In genomic region chr4:10163296-10163695, GRCh38 we compare ENCODE assay signal across 17 cellular contexts. TPM values are rescaled to one million over a fixed set of nuclear protein-coding genes. Genes with fewer than 3 reads are reported as not detected.
DNase-seq lines count a peak whose midpoint lies in the region; ATAC-seq and TF ChIP-seq lines count a peak whose summit lies in the region.
"Had no signal": no experiment of that assay in that cellular context is flagged by ENCODE, and none has a peak within 500 bp of the region (broad histone marks: within the 10 kb centered on the region; RNA-seq: fewer than 3 reads in every experiment).

No MANE protein-coding gene starts in this region.

- H3K18ac ChIP-seq in trophoblast cell (ENCODE audit: low read length) = peak overlapping the region; percentile 47

- peak overlapping the region; percentile 87 for H4K91ac ChIP-seq in trophoblast cell (ENCODE audit: low read depth, low read length)

- H3K27ac Mint-ChIP-seq in activated CD8-positive, alpha-beta T cell treated with anti-CD3 and anti-CD28 coated beads, Interleukin-2, amount 10 ng/mL, durations not matched to agents 7 days and 5 days = peak overlapping the region; percentile 30
- H3K27ac Mint-ChIP-seq in activated CD8-positive, alpha-beta T cell treated with anti-CD3 and anti-CD28 coated beads for 36 hours = no peak overlapping the region
- H3K27ac Mint-ChIP-seq: IgD-negative memory B cell had no signal

- H3K27ac ChIP-seq in BLaER1 = no peak overlapping the region
- no peak overlapping the region for H3K27ac ChIP-seq in trophoblast cell (ENCODE audit: low read depth, low read length)

- H2BK120ac ChIP-seq in trophoblast cell (ENCODE audit: insufficient read depth, low read length, poor library complexity) = peak overlapping the region; percentile 63

- peak overlapping the region; percentile 31 for H4K8ac ChIP-seq in trophoblast cell (ENCODE audit: low read depth, low read length)

- intact Hi-C loops in activated CD8-positive, alpha-beta T cell treated with anti-CD3 and anti-CD28 coated beads for 36 hours (cut with micrococcal nuclease) = loop anchor here (5.0 kb wide), 1 partner anchor 384 kb away; no protein-coding TSS in a partner anchor

- H2BK12ac ChIP-seq in trophoblast cell (ENCODE audit: low read length) = peak overlapping the region; percentile 25

- H2AK5ac ChIP-seq in trophoblast cell (ENCODE audit: low read length) = peak overlapping the region; percentile 16

- no peak for DNase-seq in activated CD8-positive, alpha-beta T cell treated with anti-CD3 and anti-CD28 coated beads, Interleukin-2, amount 10 ng/mL, durations not matched to agents 7 days and 5 days
- no peak for DNase-seq in activated CD8-positive, alpha-beta T cell treated with anti-CD3 and anti-CD28 coated beads for 36 hours
- DNase-seq in trophoblast cell = no peak
- no peak for DNase-seq in activated T-cell treated with anti-CD3 and anti-CD28 coated beads, Interleukin-2, amount 50 U/mL, for 48 hours
- no peak for DNase-seq in SIG-M5 (lab: John Stamatoyannopoulos, UW)
- DNase-seq: 8988T; AML-193; Caco-2; CD8-positive, alpha-beta memory T cell; DND-41; GDM1; GOT3 had no signal

- no peak overlapping the region for H3K23ac ChIP-seq in trophoblast cell (ENCODE audit: low read length)

- H3K9me2 ChIP-seq in Loucy (replicated peaks; ENCODE audit: low read depth, low read length) = no peaks in the 10 kb centered on the region

- H3K79me2 ChIP-seq in Loucy (ENCODE audit: insufficient read depth, low read length) (no peaks in the 10 kb centered on the region), trophoblast cell (ENCODE audit: control insufficient read depth, insufficient read depth, low read length, poor library complexity) (peaks cover 12% of the 10 kb centered on the region)

- H3K4me3 ChIP-seq in BLaER1 = no peak overlapping the region
- H3K4me3 ChIP-seq in Loucy (ENCODE audit: low read length, poor library complexity, severe bottlenecking) = no peak overlapping the region
- no peak overlapping the region for H3K4me3 ChIP-seq in trophoblast cell (ENCODE audit: low read depth, low read length)
- H3K4me3 ChIP-seq: HAP-1 had no signal

- H3F3A ChIP-seq in Loucy (ENCODE audit: low read depth) = peaks cover 7% of the 10 kb centered on the region; the same call in 1 of the 2 replicates

- WGBS in trophoblast cell (ENCODE audit: extremely low coverage, insufficient coverage, insufficient read length) = no CpG with 5 or more reads among the region's 1 CpG

- no peaks in the 10 kb centered on the region for H3K9me3 Mint-ChIP-seq in activated CD8-positive, alpha-beta T cell treated with anti-CD3 and anti-CD28 coated beads, Interleukin-2, amount 10 ng/mL, durations not matched to agents 7 days and 5 days (ENCODE audit: insufficient read depth)
- H3K9me3 Mint-ChIP-seq in activated CD8-positive, alpha-beta T cell treated with anti-CD3 and anti-CD28 coated beads for 36 hours = no peaks in the 10 kb centered on the region
- H3K9me3 Mint-ChIP-seq: CD14-positive monocyte; CD8-positive, alpha-beta memory T cell; IgD-negative memory B cell had no signal

- H3K4me1 ChIP-seq in BLaER1 (peaks cover 57% of the 10 kb centered on the region), Loucy (ENCODE audit: insufficient read depth, low read length, poor library complexity, severe bottlenecking) (peaks cover 75% of the 10 kb centered on the region), trophoblast cell (ENCODE audit: control insufficient read depth in 1 of 2, insufficient read depth in 2 of 2, low read length in 2 of 2) (peaks cover 20 to 27% of the 10 kb centered on the region in 2 experiments)
- H3K4me1 ChIP-seq: HAP-1 had no signal

- no peak overlapping the region for H3K4ac ChIP-seq in trophoblast cell (ENCODE audit: low read depth, low read length)

- H3K4me2 ChIP-seq in BLaER1 (peak overlapping the region; percentile 77), Loucy (ENCODE audit: low read depth, low read length, poor library complexity, severe bottlenecking) (peak overlapping the region; percentile 72), trophoblast cell (ENCODE audit: low read length) (no peak overlapping the region)

- H3K36me3 Mint-ChIP-seq in activated CD8-positive, alpha-beta T cell treated with anti-CD3 and anti-CD28 coated beads, Interleukin-2, amount 10 ng/mL, durations not matched to agents 7 days and 5 days (ENCODE audit: low read depth) = no peaks in the 10 kb centered on the region
- no peaks in the 10 kb centered on the region for H3K36me3 Mint-ChIP-seq in activated CD8-positive, alpha-beta T cell treated with anti-CD3 and anti-CD28 coated beads for 36 hours (ENCODE audit: low read depth)
- H3K36me3 Mint-ChIP-seq: CD14-positive monocyte; CD8-positive, alpha-beta memory T cell had no signal

- H3K27me3 ChIP-seq in BLaER1 = no peaks in the 10 kb centered on the region
- no peaks in the 10 kb centered on the region for H3K27me3 ChIP-seq in Loucy (ENCODE audit: insufficient read depth, low read length, poor library complexity, severe bottlenecking)
- no peaks in the 10 kb centered on the region for H3K27me3 ChIP-seq in trophoblast cell (ENCODE audit: insufficient read depth, low read length)

- H3K9ac ChIP-seq in BLaER1 = no peak overlapping the region
- peak overlapping the region; percentile 63 for H3K9ac ChIP-seq in Loucy (ENCODE audit: low read depth, low read length, poor library complexity, severe bottlenecking)
- H3K9ac ChIP-seq in trophoblast cell (ENCODE audit: low read length) = no peak overlapping the region

- H3K9me3 ChIP-seq in BLaER1 = no peaks in the 10 kb centered on the region
- H3K9me3 ChIP-seq in Loucy (ENCODE audit: insufficient read depth, low read depth, low read length) = no peaks in the 10 kb centered on the region
- no peaks in the 10 kb centered on the region for H3K9me3 ChIP-seq in trophoblast cell (ENCODE audit: insufficient read depth, low read depth, low read length)
- H3K9me3 ChIP-seq: Caco-2, HAP-1 had no signal

- CTCF ChIA-PET in activated CD8-positive, alpha-beta T cell treated with anti-CD3 and anti-CD28 coated beads, Interleukin-2, amount 10 ng/mL, durations not matched to agents 7 days and 5 days (lab: Charles Lee) = interaction anchor here (1.1 to 4.8 kb wide), 8 partner anchors 9 to 374 kb away, joined by 3 to 31 read pairs (median 10); no protein-coding TSS in a partner anchor
- CTCF ChIA-PET in activated CD8-positive, alpha-beta T cell treated with anti-CD3 and anti-CD28 coated beads for 36 hours (lab: Charles Lee) = interaction anchor here (0.8 to 4.1 kb wide), 6 partner anchors 9 to 386 kb away, joined by 3 to 34 read pairs (median 4); no protein-coding TSS in a partner anchor

- no peaks in the 10 kb centered on the region for H3K36me3 ChIP-seq in BLaER1
- no peaks in the 10 kb centered on the region for H3K36me3 ChIP-seq in Loucy (ENCODE audit: insufficient read depth, low read length)
- H3K36me3 ChIP-seq in trophoblast cell (ENCODE audit: control insufficient read depth in 1 of 2, insufficient read depth in 2 of 2, low read length in 2 of 2) = no peaks in the 10 kb centered on the region
- H3K36me3 ChIP-seq: HAP-1 had no signal

- no peak overlapping the region for H4K12ac ChIP-seq in trophoblast cell (ENCODE audit: low read depth, low read length)

- H4K20me1 ChIP-seq in BLaER1 (no peaks in the 10 kb centered on the region), Loucy (ENCODE audit: insufficient read depth, low read length, poor library complexity, severe bottlenecking) (no peaks in the 10 kb centered on the region)

- no peak for TF ChIP-seq CTCF in activated CD8-positive, alpha-beta T cell treated with anti-CD3 and anti-CD28 coated beads for 36 hours (IDR thresholded peaks at IDR 0.05)
- no peak for TF ChIP-seq CTCF in Loucy (conservative IDR thresholded peaks at IDR 0.05; ENCODE audit: low read length)

- peaks cover 52% of the 10 kb centered on the region for H3K79me1 ChIP-seq in trophoblast cell (ENCODE audit: low read length)

- peak overlapping the region; percentile 64 for H3K14ac ChIP-seq in trophoblast cell (ENCODE audit: low read length)

- H3K4me1 Mint-ChIP-seq in activated CD8-positive, alpha-beta T cell treated with anti-CD3 and anti-CD28 coated beads, Interleukin-2, amount 10 ng/mL, durations not matched to agents 7 days and 5 days (ENCODE audit: low read depth) = peaks cover 53% of the 10 kb centered on the region
- H3K4me1 Mint-ChIP-seq in activated CD8-positive, alpha-beta T cell treated with anti-CD3 and anti-CD28 coated beads for 36 hours (ENCODE audit: low read depth) = peaks cover 24% of the 10 kb centered on the region

- POLR2A ChIA-PET in activated CD8-positive, alpha-beta T cell treated with anti-CD3 and anti-CD28 coated beads, Interleukin-2, amount 10 ng/mL, durations not matched to agents 7 days and 5 days (lab: Charles Lee) = interaction anchor here (1.3 to 2.0 kb wide), 2 partner anchors 46 to 47 kb away, joined by 4 to 10 read pairs; partner anchors contain the start of gene WDR1
- POLR2A ChIA-PET in activated CD8-positive, alpha-beta T cell treated with anti-CD3 and anti-CD28 coated beads for 36 hours (lab: Charles Lee) = no interaction called here

- H3K4me3 Mint-ChIP-seq in activated CD8-positive, alpha-beta T cell treated with anti-CD3 and anti-CD28 coated beads, Interleukin-2, amount 10 ng/mL, durations not matched to agents 7 days and 5 days = no peak overlapping the region
- H3K4me3 Mint-ChIP-seq in activated CD8-positive, alpha-beta T cell treated with anti-CD3 and anti-CD28 coated beads for 36 hours = no peak overlapping the region
- H3K4me3 Mint-ChIP-seq: CD14-positive monocyte; CD8-positive, alpha-beta memory T cell; IgD-negative memory B cell had no signal

- H2BK5ac ChIP-seq in trophoblast cell (ENCODE audit: low read depth, low read length, poor library complexity) = no peak overlapping the region

- H2AFZ ChIP-seq in Loucy (ENCODE audit: low read length) (no peak overlapping the region), trophoblast cell (ENCODE audit: insufficient read depth, low read length, poor library complexity) (no peak overlapping the region)

- ATAC-seq in activated CD8-positive, alpha-beta T cell treated with anti-CD3 and anti-CD28 coated beads, Interleukin-2, amount 10 ng/mL, durations not matched to agents 7 days and 5 days = no peak
- no peak for ATAC-seq in activated CD8-positive, alpha-beta T cell treated with anti-CD3 and anti-CD28 coated beads for 36 hours

- H3K27me3 Mint-ChIP-seq in activated CD8-positive, alpha-beta T cell treated with anti-CD3 and anti-CD28 coated beads, Interleukin-2, amount 10 ng/mL, durations not matched to agents 7 days and 5 days (ENCODE audit: low read depth) = no peaks in the 10 kb centered on the region
- H3K27me3 Mint-ChIP-seq in activated CD8-positive, alpha-beta T cell treated with anti-CD3 and anti-CD28 coated beads for 36 hours = no peaks in the 10 kb centered on the region

RNA-seq across cellular contexts. Expression of gene WDR1, which starts 46.7 kb away (rescaled TPM):
- 100 to 1,000 TPM; 516 to 550 TPM for total RNA-seq in activated CD8-positive, alpha-beta T cell treated with anti-CD3 and anti-CD28 coated beads, Interleukin-2, amount 10 ng/mL, durations not matched to agents 7 days and 5 days
- 100 to 1,000 TPM; 390 to 393 TPM for total RNA-seq in activated CD8-positive, alpha-beta T cell treated with anti-CD3 and anti-CD28 coated beads for 36 hours
- 349 and 360 TPM in 2 replicates for polyA plus RNA-seq in trophoblast cell (2013)
